Comparison of ENCODE assay signal across 16 cellular contexts in the genomic region with DNA sequence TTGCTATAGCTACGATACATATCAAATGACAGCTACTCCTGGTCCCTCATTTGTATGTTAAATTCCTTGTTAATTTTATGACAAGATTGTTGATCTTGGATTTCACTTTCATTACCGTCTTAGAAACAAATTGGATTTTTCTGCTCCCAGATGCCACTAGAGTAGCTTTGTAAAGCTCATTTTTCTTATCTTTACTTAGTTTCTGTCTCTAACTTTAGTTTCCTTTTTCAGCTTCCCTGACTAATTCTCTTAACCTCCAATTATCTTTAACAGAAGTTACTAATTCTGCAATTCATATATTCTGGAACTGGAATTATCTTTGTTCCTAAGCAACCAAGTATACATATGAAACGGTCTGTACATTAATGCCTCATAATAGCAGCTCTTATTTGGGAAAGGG. TPM values are rescaled to one million over a fixed set of nuclear protein-coding genes. Genes with fewer than 3 reads are reported as not detected.
DNase-seq lines count a peak whose midpoint lies in the region; ATAC-seq, FAIRE-seq and TF ChIP-seq lines count a peak whose summit lies in the region.
"Had no signal": no experiment of that assay in that cellular context is flagged by ENCODE, and none has a peak within 500 bp of the region (broad histone marks: within the 10 kb centered on the region; RNA-seq: fewer than 3 reads in every experiment).

No MANE protein-coding gene starts in this region.

- WGBS in GM23248 (ENCODE audit: low coverage in 1 of 2, low lambda C conversion rate in 2 of 2, missing lambda C conversion rate in 2 of 2), 2 experiments, result 94 to 96% methylated on average over 3 of the region's 3 CpGs
- 79% methylated on average over 3 of the region's 3 CpGs for WGBS in mammary epithelial cell (ENCODE audit: low coverage, missing lambda C conversion rate)

- ATAC-seq in GM21737 (IDR thresholded peaks at IDR 0.05; ENCODE audit: unreplicated experiment), result no peak
- ATAC-seq: natural killer cell had no signal

- H3K4me1 Mint-ChIP-seq in neural crest cell, result peaks cover 30% of the 10 kb centered on the region

- H3K9me3 ChIP-seq in AG04450 (ENCODE audit: control insufficient read depth, insufficient read depth, low read length), result no peaks in the 10 kb centered on the region
- no peaks in the 10 kb centered on the region for H3K9me3 ChIP-seq in GM23248 (ENCODE audit: low read depth)
- no peaks in the 10 kb centered on the region for H3K9me3 ChIP-seq in mammary epithelial cell (replicated peaks; ENCODE audit: insufficient read depth, low read length)
- H3K9me3 ChIP-seq: esophagus squamous epithelium had no signal

- H3K27ac ChIP-seq in AG04450 (ENCODE audit: low read depth, low read length) (no peak overlapping the region), GM23248 (no peak overlapping the region), mammary epithelial cell (ENCODE audit: insufficient read depth, low read depth, low read length) (no peak overlapping the region)

- H3K4me1 ChIP-seq in GM23248 (ENCODE audit: insufficient read depth), result peaks cover 43% of the 10 kb centered on the region
- peaks cover 15% of the 10 kb centered on the region for H3K4me1 ChIP-seq in mammary epithelial cell (ENCODE audit: insufficient read depth, low read length)

- dilution Hi-C loops in mammary epithelial cell (cut with HindIII; ENCODE audit: low sequenced_read_pairs), result no loop called here

- H3K9ac ChIP-seq in GM23248 (no peak overlapping the region), mammary epithelial cell (ENCODE audit: insufficient read depth, low read length) (no peak overlapping the region)

- no peaks in the 10 kb centered on the region for H3K27me3 Mint-ChIP-seq in neural crest cell (ENCODE audit: low read depth)

- H3K4me3 Mint-ChIP-seq in neural crest cell, result peak overlapping the region; percentile 58
- H3K4me3 Mint-ChIP-seq: immature natural killer cell, natural killer cell had no signal

- peak overlapping the region; percentile 7 for H3K4me2 ChIP-seq in GM23248 (ENCODE audit: unreplicated experiment)
- no peak overlapping the region for H3K4me2 ChIP-seq in mammary epithelial cell (ENCODE audit: insufficient read depth, low read depth, low read length)

- H2AFZ ChIP-seq in GM23248 (no peak overlapping the region), mammary epithelial cell (ENCODE audit: low read depth, low read length) (no peak overlapping the region)

- CTCF ChIA-PET in AG04450 (lab: Charles Lee), result interaction anchor here (1.0 kb wide), 1 partner anchor 111 kb away, joined by 3 read pairs; no protein-coding TSS in a partner anchor
- CTCF ChIA-PET in mammary epithelial cell (lab: Charles Lee; ENCODE audit: low non-redundant PET), result interaction anchor here (0.6 to 0.7 kb wide), 2 partner anchors 111 kb away, joined by 3 to 6 read pairs; no protein-coding TSS in a partner anchor
- CTCF ChIA-PET in GM10248 (lab: Yijun Ruan, JAX), result interaction anchor here (0.9 to 1.6 kb wide), 4 partner anchors 12 to 29 kb away, joined by 3 to 6 read pairs (median 4); a partner anchor contains a TSS

- H3K4me3 ChIP-seq in AG04450 (ENCODE audit: low read depth, low read length) (peak overlapping the region; percentile 27), GM23248 (no peak overlapping the region), mammary epithelial cell (replicated peaks in 1 of 3; ENCODE audit: insufficient read depth in 1 of 3, low read depth in 2 of 3, low read length in 3 of 3) (no peak overlapping the region)

- no peak for FAIRE-seq in D721Med (lab: Jason Lieb, UNC)
- FAIRE-seq: RCC 7860 had no signal

- H4K20me1 ChIP-seq in GM23248 (ENCODE audit: insufficient read depth) (no peaks in the 10 kb centered on the region), mammary epithelial cell (ENCODE audit: insufficient read depth, low read length) (peaks cover 3% of the 10 kb centered on the region)

- intact Hi-C loops in mammary epithelial cell (cut with micrococcal nuclease), result loop anchor here (5.0 kb wide), 2 partner anchors 53 to 113 kb away; no protein-coding TSS in a partner anchor

- H3F3A ChIP-seq in GM23248 (ENCODE audit: insufficient read depth), result peaks cover 50% of the 10 kb centered on the region

- H3K36me3 ChIP-seq in GM23248 (ENCODE audit: low read depth), result peaks cover 37% of the 10 kb centered on the region
- H3K36me3 ChIP-seq in mammary epithelial cell (ENCODE audit: insufficient read depth, low read length), result peaks cover 12% of the 10 kb centered on the region

- no peak overlapping the region for H3K27ac Mint-ChIP-seq in neural crest cell (ENCODE audit: unreplicated experiment)
- H3K27ac Mint-ChIP-seq: immature natural killer cell, natural killer cell had no signal

- H3K9me3 Mint-ChIP-seq in neural crest cell, result no peaks in the 10 kb centered on the region
- H3K9me3 Mint-ChIP-seq: CD8-positive, alpha-beta memory T cell; immature natural killer cell; natural killer cell had no signal

- POLR2A ChIA-PET in AG04450 (lab: Yijun Ruan, JAX) (no interaction called here), GM10248 (lab: Yijun Ruan, JAX) (no interaction called here)

- H3K9me2 ChIP-seq in GM23248 (ENCODE audit: insufficient read depth), result no peaks in the 10 kb centered on the region

- H3K27me3 ChIP-seq in AG04450 (ENCODE audit: control insufficient read depth, insufficient read depth, low read length) (no peaks in the 10 kb centered on the region), GM23248 (replicated peaks; ENCODE audit: insufficient read depth) (no peaks in the 10 kb centered on the region), mammary epithelial cell (ENCODE audit: insufficient read depth, low read length) (no peaks in the 10 kb centered on the region)
- H3K27me3 ChIP-seq: esophagus squamous epithelium had no signal

- H3K79me2 ChIP-seq in GM23248 (ENCODE audit: insufficient read depth) (peaks cover 77% of the 10 kb centered on the region), mammary epithelial cell (ENCODE audit: insufficient read depth, low read length) (peaks cover 62% of the 10 kb centered on the region)

- peaks cover 5% of the 10 kb centered on the region for H3K36me3 Mint-ChIP-seq in neural crest cell (ENCODE audit: low read depth)
- H3K36me3 Mint-ChIP-seq: natural killer cell had no signal

- BruUV-seq in mammary epithelial cell (replicated peaks; lab: Mats Ljungman, UMichigan), result no TSS peak

- TF ChIP-seq CTCF in AG04450 (IDR thresholded peaks at IDR 0.05; ENCODE audit: low read depth, low read length) (no peak), mammary epithelial cell (conservative IDR thresholded peaks at IDR 0.05 in 1 of 2, IDR thresholded peaks at IDR 0.05 in 1 of 2; ENCODE audit: extremely low read depth in 1 of 2, insufficient read depth in 1 of 2, low read depth in 1 of 2, low read length in 2 of 2) (no peak), neural crest cell (conservative IDR thresholded peaks at IDR 0.05) (no peak), D721Med (IDR thresholded peaks at IDR 0.05; ENCODE audit: insufficient read depth, missing control alignments) (no peak), GM10248 (IDR thresholded peaks at IDR 0.05; ENCODE audit: control extremely low read depth, extremely low read depth, low read depth, missing control alignments) (no peak)

- in situ Hi-C loops in GM23248 (cut with MboI) (no loop called here), mammary epithelial cell (cut with MboI; ENCODE audit: low sequenced_read_pairs in 2 of 2) (no loop called here)

- no peak for DNase-seq in AG04450 (ENCODE audit: low read depth, low spot score)
- no peak for DNase-seq in GM23248
- peak; percentile 11 for DNase-seq in mammary epithelial cell
- no peak for DNase-seq in neural crest cell (ENCODE audit: low read depth, low spot score)
- DNase-seq in D721Med (ENCODE audit: insufficient read length, low spot score), result no peak
- no peak for DNase-seq in activated CD4-positive, CD25-positive, alpha-beta regulatory T cell (lab: John Stamatoyannopoulos, UW)
- DNase-seq in GM10248 (ENCODE audit: extremely low spot score), result no peak
- DNase-seq: CD8-positive, alpha-beta memory T cell; esophagus squamous epithelium; immature natural killer cell; natural killer cell; stimulated activated CD4-positive, alpha-beta T cell treated with anti-CD3 and anti-CD28 coated beads, Interleukin-2, amount 100 ng/mL, for 48 hours; stimulated activated naive CD4-positive, alpha-beta T cell treated with Interleukin-2 at 50 U/mL for 16 hours; T1000 had no signal

RNA-seq across cellular contexts. Expression of a gene that starts 16.6 kb away (rescaled TPM):
- 136 and 148 TPM in 2 replicates for polyA plus RNA-seq in AG04450 (2011; rRNA removed)
- polyA minus RNA-seq in AG04450 (2011; rRNA and poly(A)+ RNA removed), result 179 and 290 TPM in 2 replicates
- 18.4 and 18.6 TPM in 2 replicates for total RNA-seq in GM23248 (2014; rRNA removed; shearing (Covaris generic))
- polyA plus RNA-seq in GM23248 (2016; fragmentation: Nextera tagmentation; extraction: Ambion mirVana), result 8.1 and 8.9 TPM in 2 replicates
- 10 to 100 TPM in 1 of 2 donors, 1 to 10 TPM in 1; 2.7 to 14.6 TPM for total RNA-seq in mammary epithelial cell
- polyA plus RNA-seq in mammary epithelial cell, result 3.9 TPM
- polyA minus RNA-seq in mammary epithelial cell, result 3.5 TPM
- total RNA-seq in neural crest cell, result 2.2 and 3.0 TPM in 2 replicates

RNA-seq across cellular contexts. Expression of a gene that starts 16.6 kb away (rescaled TPM):
- polyA plus RNA-seq in AG04450 (2011; rRNA removed), result 49.4 TPM in 2 replicates
- 62.8 and 85.1 TPM in 2 replicates for polyA minus RNA-seq in AG04450 (2011; rRNA and poly(A)+ RNA removed)
- total RNA-seq in GM23248 (2014; rRNA removed; shearing (Covaris generic)), result 20.4 and 24.4 TPM in 2 replicates
- polyA plus RNA-seq in GM23248 (2016; fragmentation: Nextera tagmentation; extraction: Ambion mirVana), result 25.0 and 25.2 TPM in 2 replicates
- total RNA-seq in mammary epithelial cell, result 10 to 100 TPM; 20.5 to 24.4 TPM
- polyA plus RNA-seq in mammary epithelial cell, result 21.1 TPM
- 25.4 TPM for polyA minus RNA-seq in mammary epithelial cell
- total RNA-seq in neural crest cell, result 11.6 and 11.8 TPM in 2 replicates
